Comparison of ENCODE assay signal across 7 cellular contexts in the genomic region with DNA sequence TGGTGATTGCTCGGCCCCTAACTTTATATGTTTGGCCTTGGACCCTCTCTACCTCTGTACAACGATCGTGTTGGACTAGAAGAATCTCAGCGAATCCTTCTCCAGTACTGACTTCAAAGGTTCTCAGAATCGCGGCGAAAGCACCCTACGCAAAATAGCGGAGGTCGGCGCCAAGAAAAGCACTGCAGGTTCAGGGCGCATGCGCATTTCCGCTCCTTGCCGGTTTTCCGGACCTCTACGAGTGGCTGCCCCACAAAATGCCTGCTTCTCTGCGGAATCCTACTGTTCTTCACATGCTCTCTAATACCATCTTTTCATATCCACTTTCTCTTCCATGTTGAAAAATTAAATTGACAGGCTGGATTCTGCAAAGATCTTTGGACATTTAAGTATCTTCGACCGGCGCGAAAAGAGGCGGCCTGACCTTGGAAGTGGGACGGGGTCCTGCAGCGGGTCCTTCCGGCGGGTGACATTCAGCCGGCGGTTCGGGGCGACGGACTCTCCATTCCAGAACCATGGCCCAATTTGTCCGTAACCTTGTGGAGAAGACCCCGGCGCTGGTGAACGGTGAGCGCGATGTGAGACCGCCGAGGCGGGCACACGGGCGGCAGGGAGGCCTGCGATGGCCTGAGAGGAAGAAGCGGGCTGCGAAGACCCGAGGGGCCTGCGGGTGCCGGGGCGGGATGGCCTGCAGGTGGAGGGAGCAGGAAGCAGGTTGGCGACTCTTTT. TPM values are rescaled to one million over a fixed set of nuclear protein-coding genes. Genes with fewer than 3 reads are reported as not detected.
DNase-seq lines count a peak whose midpoint lies in the region; ATAC-seq and TF ChIP-seq lines count a peak whose summit lies in the region.

A gene with protein sequence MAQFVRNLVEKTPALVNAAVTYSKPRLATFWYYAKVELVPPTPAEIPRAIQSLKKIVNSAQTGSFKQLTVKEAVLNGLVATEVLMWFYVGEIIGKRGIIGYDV (plus strand): TSS at position 456 of the 729 bp plus-strand sequence. CDS start 60 bp downstream, at position 516.

- CTCF ChIA-PET in activated B cell treated with CpG ODN at 0.5 μM for 24 hours (lab: Charles Lee) = interaction anchor here (1.0 to 1.6 kb wide), 3 partner anchors 34 to 203 kb away, joined by 5 to 6 read pairs (median 6); no protein-coding TSS in a partner anchor

- H3K4me1 Mint-ChIP-seq in activated B cell treated with CpG ODN at 0.5 μM for 24 hours = peaks cover 56% of the 10 kb centered on the region

- TF ChIP-seq CTCF in activated B cell treated with CpG ODN at 0.5 μM for 24 hours (IDR thresholded peaks at IDR 0.05) = no peak
- peak; percentile 8 for TF ChIP-seq CTCF in cardiac fibroblast (IDR thresholded peaks at IDR 0.05; ENCODE audit: low read depth, low read length)

- H3K4me3 Mint-ChIP-seq in activated B cell treated with CpG ODN at 0.5 μM for 24 hours = peak within 1 kb of the TSS; percentile 97

- ATAC-seq in GM18505 (IDR thresholded peaks at IDR 0.05; ENCODE audit: unreplicated experiment) (peak; percentile 54), HG03108 (IDR thresholded peaks at IDR 0.05; ENCODE audit: unreplicated experiment) (peak; percentile 53), activated B cell treated with CpG ODN at 0.5 μM for 24 hours (ENCODE audit: low read depth) (peak; percentile 84)

- peak within 1 kb of the TSS; percentile 100 for H3K27ac Mint-ChIP-seq in activated B cell treated with CpG ODN at 0.5 μM for 24 hours

- H3K36me3 Mint-ChIP-seq in activated B cell treated with CpG ODN at 0.5 μM for 24 hours (ENCODE audit: low read depth) = peaks cover 31% of the 10 kb centered on the region

- TF ChIP-seq POLR2A in GM18505 (IDR thresholded peaks at IDR 0.05; ENCODE audit: borderline replicate concordance, extremely low read depth, insufficient read depth, insufficient read length) = peak; percentile 78

- peak within 1 kb of the TSS; percentile 93 for H3K4me3 ChIP-seq in cardiac fibroblast (replicated peaks in 1 of 2; ENCODE audit: low read depth in 2 of 2, low read length in 2 of 2)

- DNase-seq in NCI-H226 = peak; percentile 80
- peak; percentile 77 for DNase-seq in activated B cell treated with CpG ODN at 0.5 μM for 24 hours
- peak; percentile 94 to 95 for DNase-seq in cardiac fibroblast (ENCODE audit: low read depth in 2 of 2)
- DNase-seq in inferior parietal cortex (ENCODE audit: extremely low spot score) = peak; percentile 95
- peak; percentile 72 for DNase-seq in smooth muscle cell of the brain vasculature (ENCODE audit: low read depth, low spot score)

- H3K9me3 Mint-ChIP-seq in activated B cell treated with CpG ODN at 0.5 μM for 24 hours = no peaks in the 10 kb centered on the region

- intact Hi-C loops in activated B cell treated with CpG ODN at 0.5 μM for 24 hours (cut with micrococcal nuclease) = loop anchor here (1.0 to 2.0 kb wide), 5 partner anchors 35 to 171 kb away; partner anchors contain the start of genes ARCN1, KMT2A and UBE4A

- H3K27me3 Mint-ChIP-seq in activated B cell treated with CpG ODN at 0.5 μM for 24 hours = no peaks in the 10 kb centered on the region

- POLR2A ChIA-PET in activated B cell treated with CpG ODN at 0.5 μM for 24 hours (lab: Charles Lee) = interaction anchor here (0.7 to 2.9 kb wide), 4 partner anchors 15 to 42 kb away, joined by 3 to 30 read pairs (median 9); partner anchors contain the start of gene KMT2A

RNA-seq across cellular contexts. Expression of the gene that starts here (rescaled TPM):
- total RNA-seq in activated B cell treated with CpG ODN at 0.5 μM for 24 hours = 199 and 230 TPM in 2 replicates

Comparison
In these comparisons a context has a peak if more than half of its experiments do, and no peak if none do; other contexts are left out.
1. Peak in every context shown above with its lines: DNase-seq, ATAC-seq and H3K4me3 ChIP-seq.